In the genomic region with DNA sequence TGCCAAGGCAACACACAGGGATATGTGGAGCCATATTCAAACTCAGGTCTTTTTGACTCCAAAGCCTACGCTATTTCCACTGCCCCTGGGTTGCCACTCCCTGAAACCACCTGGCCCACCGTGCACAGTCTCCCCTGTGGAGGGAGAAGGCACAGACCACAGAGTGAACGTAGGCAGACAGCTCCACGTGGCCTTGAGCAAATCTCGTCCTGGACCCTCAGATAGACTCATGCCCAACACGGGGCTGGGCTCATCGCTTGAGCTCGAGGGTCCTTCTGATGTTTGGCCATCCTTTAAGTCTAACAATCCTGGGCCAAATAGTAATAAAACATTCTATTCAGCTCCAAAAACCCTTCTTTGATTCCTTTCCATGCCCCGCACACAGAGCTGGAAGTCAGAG, we compare ENCODE assay signal across 30 cellular contexts.
A peak's percentile ranks its signal among the peaks of the same experiment; 100 is the strongest.
DNase-seq lines count a peak whose midpoint lies in the region; ATAC-seq and TF ChIP-seq lines count a peak whose summit lies in the region.
"Had no signal": no experiment of that assay in that cellular context is flagged by ENCODE, and none has a peak within 500 bp of the region (broad histone marks: within the 10 kb centered on the region; RNA-seq: fewer than 3 reads in every experiment).

No MANE protein-coding gene starts in this region.

- H3K9me3 ChIP-seq in gastroesophageal sphincter (no peaks in the 10 kb centered on the region), upper lobe of right lung (no peaks in the 10 kb centered on the region)
- H3K9me3 ChIP-seq: Caco-2, spleen had no signal

- peaks cover 5% of the 10 kb centered on the region for H3K4me1 Mint-ChIP-seq in activated CD8-positive, alpha-beta T cell treated with anti-CD3 and anti-CD28 coated beads, Interleukin-2, amount 10 ng/mL, durations not matched to agents 7 days and 5 days (ENCODE audit: low read depth)
- H3K4me1 Mint-ChIP-seq: activated naive CD8-positive, alpha-beta T cell treated with anti-CD3 and anti-CD28 coated beads for 36 hours; CD14-positive monocyte had no signal

- H3K27me3 Mint-ChIP-seq in activated CD8-positive, alpha-beta T cell treated with anti-CD3 and anti-CD28 coated beads, Interleukin-2, amount 10 ng/mL, durations not matched to agents 7 days and 5 days (ENCODE audit: low read depth) = peaks cover 13% of the 10 kb centered on the region

- H3K4me3 Mint-ChIP-seq in activated CD8-positive, alpha-beta T cell treated with anti-CD3 and anti-CD28 coated beads, Interleukin-2, amount 10 ng/mL, durations not matched to agents 7 days and 5 days = no peak overlapping the region
- H3K4me3 Mint-ChIP-seq: activated naive CD8-positive, alpha-beta T cell treated with anti-CD3 and anti-CD28 coated beads for 36 hours; activated T-helper 17 cell treated with anti-CD3 and anti-CD28 coated beads, Interleukin-2, amount 50 U/mL, for 72 hours; CD14-positive monocyte; stimulated activated naive CD8-positive, alpha-beta T cell treated with anti-CD3 and anti-CD28 coated beads, Interleukin-15, Interleukin-2, amounts not matched to agents 100 ng/mL and 50 ng/mL, for 24 hours; type B pancreatic cell had no signal

- H3K36me3 Mint-ChIP-seq in activated CD8-positive, alpha-beta T cell treated with anti-CD3 and anti-CD28 coated beads, Interleukin-2, amount 10 ng/mL, durations not matched to agents 7 days and 5 days (ENCODE audit: low read depth) = no peaks in the 10 kb centered on the region
- H3K36me3 Mint-ChIP-seq: activated naive CD8-positive, alpha-beta T cell treated with anti-CD3 and anti-CD28 coated beads for 36 hours; CD14-positive monocyte; type B pancreatic cell had no signal

- no peak overlapping the region for H3K27ac Mint-ChIP-seq in activated CD8-positive, alpha-beta T cell treated with anti-CD3 and anti-CD28 coated beads, Interleukin-2, amount 10 ng/mL, durations not matched to agents 7 days and 5 days
- H3K27ac Mint-ChIP-seq: activated naive CD8-positive, alpha-beta T cell treated with anti-CD3 and anti-CD28 coated beads for 36 hours; activated T-helper 17 cell treated with anti-CD3 and anti-CD28 coated beads, Interleukin-2, amount 50 U/mL, for 72 hours; CD14-positive monocyte; stimulated activated naive CD8-positive, alpha-beta T cell treated with anti-CD3 and anti-CD28 coated beads, Interleukin-15, Interleukin-2, amounts not matched to agents 100 ng/mL and 50 ng/mL, for 24 hours; type B pancreatic cell had no signal

- CTCF ChIA-PET in activated CD8-positive, alpha-beta T cell treated with anti-CD3 and anti-CD28 coated beads, Interleukin-2, amount 10 ng/mL, durations not matched to agents 7 days and 5 days (lab: Charles Lee) = no interaction called here

- POLR2A ChIA-PET in activated CD8-positive, alpha-beta T cell treated with anti-CD3 and anti-CD28 coated beads, Interleukin-2, amount 10 ng/mL, durations not matched to agents 7 days and 5 days (lab: Charles Lee) = no interaction called here

- H3K9me3 Mint-ChIP-seq in activated CD8-positive, alpha-beta T cell treated with anti-CD3 and anti-CD28 coated beads, Interleukin-2, amount 10 ng/mL, durations not matched to agents 7 days and 5 days (ENCODE audit: insufficient read depth) = no peaks in the 10 kb centered on the region
- H3K9me3 Mint-ChIP-seq: activated naive CD8-positive, alpha-beta T cell treated with anti-CD3 and anti-CD28 coated beads for 36 hours; activated T-helper 17 cell treated with anti-CD3 and anti-CD28 coated beads, Interleukin-2, amount 50 U/mL, for 72 hours; neural crest cell; stimulated activated naive CD8-positive, alpha-beta T cell treated with anti-CD3 and anti-CD28 coated beads, Interleukin-15, Interleukin-2, amounts not matched to agents 100 ng/mL and 50 ng/mL, for 24 hours; type B pancreatic cell had no signal

- WGBS in gastroesophageal sphincter (ENCODE audit: low coverage in 1 of 2), 2 donors = 83 to 99% methylated on average over 6 to 9 of the region's 9 CpGs

- no peaks in the 10 kb centered on the region for H3K27me3 ChIP-seq in gastroesophageal sphincter
- no peaks in the 10 kb centered on the region for H3K27me3 ChIP-seq in upper lobe of right lung
- H3K27me3 ChIP-seq: hepatocyte, spleen had no signal

- H3K36me3 ChIP-seq in gastroesophageal sphincter = no peaks in the 10 kb centered on the region
- no peaks in the 10 kb centered on the region for H3K36me3 ChIP-seq in upper lobe of right lung
- H3K36me3 ChIP-seq: spleen had no signal

- peak overlapping the region in 3 of 4 donors; percentile 74 to 86 (median 83) for H3K27ac ChIP-seq in gastroesophageal sphincter
- H3K27ac ChIP-seq in upper lobe of right lung = no peak overlapping the region

- H3K4me1 ChIP-seq in gastroesophageal sphincter (peaks cover 17 to 77% (median 28%) of the 10 kb centered on the region in 3 donors), upper lobe of right lung (peaks cover 35% of the 10 kb centered on the region)
- H3K4me1 ChIP-seq: Caco-2 had no signal

- TF ChIP-seq CTCF in gastroesophageal sphincter (IDR thresholded peaks at IDR 0.05) (no peak), omental fat pad (IDR thresholded peaks at IDR 0.05) (no peak), upper lobe of right lung (IDR thresholded peaks at IDR 0.05) (no peak)

- no peak for TF ChIP-seq EP300 in gastroesophageal sphincter (IDR thresholded peaks at IDR 0.05)

- peak; percentile 34 for DNase-seq in activated effector memory CD4-positive, alpha-beta T cell treated with anti-CD3 and anti-CD28 coated beads, Interleukin-2, amount 50 U/mL, for 16 hours
- no peak for DNase-seq in activated effector memory CD4-positive, alpha-beta T cell treated with Interleukin-2 at 50 U/mL for 16 hours
- peak; percentile 19 for DNase-seq in omental fat pad (ENCODE audit: low spot score)
- peak; percentile 23 for DNase-seq in upper lobe of right lung
- DNase-seq in activated CD8-positive, alpha-beta T cell treated with anti-CD3 and anti-CD28 coated beads, Interleukin-2, amount 10 ng/mL, durations not matched to agents 7 days and 5 days = no peak
- DNase-seq: activated CD4-positive, alpha-beta T cell treated with anti-CD3 and anti-CD28 coated beads, Interleukin-2, amount 50 U/mL, for 48 hours; activated CD4-positive, CD25-positive, alpha-beta regulatory T cell treated with anti-CD3 and anti-CD28 coated beads, Interleukin-2, amount 50 U/mL, for 72 hours; activated naive CD8-positive, alpha-beta T cell treated with anti-CD3 and anti-CD28 coated beads for 36 hours; DMS79; IMR-90; MV-4-11; NCI-H1436 treated with DMSO at 0.1 percent for 48 hours; NCI-H2107; NCI-H748 treated with DMSO at 0.1 percent for 48 hours; right cardiac atrium; SHP77 treated with DMSO at 0.1 percent for 48 hours; spleen; stimulated activated CD8-positive, alpha-beta memory T cell treated with anti-CD3 and anti-CD28 coated beads, Interleukin-4, amount 100 ng/mL, for 48 hours had no signal

- H3K4me3 ChIP-seq in gastroesophageal sphincter = no peak overlapping the region
- H3K4me3 ChIP-seq in upper lobe of right lung = no peak overlapping the region
- H3K4me3 ChIP-seq: dorsolateral prefrontal cortex, hepatocyte, spleen had no signal

- no peak for ATAC-seq in gastroesophageal sphincter
- ATAC-seq in omental fat pad (ENCODE audit: low FRiP score) = no peak
- ATAC-seq in upper lobe of right lung = no peak
- no peak for ATAC-seq in activated CD8-positive, alpha-beta T cell treated with anti-CD3 and anti-CD28 coated beads, Interleukin-2, amount 10 ng/mL, durations not matched to agents 7 days and 5 days
- ATAC-seq in GM18519 (IDR thresholded peaks at IDR 0.05; ENCODE audit: low FRiP score, unreplicated experiment) = no peak
- ATAC-seq in GM19467 (IDR thresholded peaks at IDR 0.05; ENCODE audit: unreplicated experiment) = no peak
- ATAC-seq: activated T-helper 17 cell treated with anti-CD3 and anti-CD28 coated beads, Interleukin-2, amount 50 U/mL, for 72 hours; Panc1; right cardiac atrium had no signal

- TF ChIP-seq POLR2A in gastroesophageal sphincter (IDR thresholded peaks at IDR 0.05) = no peak

- intact Hi-C loops in upper lobe of right lung (cut with DNase I) = no loop called here

Comparison
In these comparisons a context has a peak if more than half of its experiments do, and no peak if none do; other contexts are left out.
1. DNase-seq: peak in activated effector memory CD4-positive, alpha-beta T cell treated with anti-CD3 and anti-CD28 coated beads, Interleukin-2, amount 50 U/mL, for 16 hours (single experiment), omental fat pad (single experiment) and upper lobe of right lung (single experiment); none in activated effector memory CD4-positive, alpha-beta T cell treated with Interleukin-2 at 50 U/mL for 16 hours (single experiment) and activated CD8-positive, alpha-beta T cell treated with anti-CD3 and anti-CD28 coated beads, Interleukin-2, amount 10 ng/mL, durations not matched to agents 7 days and 5 days (single experiment).